ENCODE assay signal across 17 cellular contexts in genomic region chr16:49713770-49714169, GRCh38.
DNase-seq lines count a peak whose midpoint lies in the region; ATAC-seq and TF ChIP-seq lines count a peak whose summit lies in the region.
"Had no signal": no experiment of that assay in that cellular context is flagged by ENCODE, and none has a peak within 500 bp of the region (broad histone marks: within the 10 kb centered on the region; RNA-seq: fewer than 3 reads in every experiment).

No MANE protein-coding gene starts in this region.

- H3K36me3 ChIP-seq in GM23338 (ENCODE audit: insufficient read depth) (no peaks in the 10 kb centered on the region), neuronal stem cell (replicated peaks in 1 of 2; ENCODE audit: control insufficient read depth in 2 of 2, insufficient read depth in 2 of 2, low read length in 2 of 2) (peaks cover 0 to 42% of the 10 kb centered on the region in 2 donors), gastroesophageal sphincter (no peaks in the 10 kb centered on the region), body of pancreas (replicated peaks in 1 of 2; ENCODE audit: insufficient read depth in 1 of 2, low read depth in 2 of 2) (no peaks in the 10 kb centered on the region)
- H3K36me3 ChIP-seq: HAP-1 had no signal

- no peaks in the 10 kb centered on the region for H3K27me3 ChIP-seq in GM23338 (ENCODE audit: insufficient read depth)
- no peaks in the 10 kb centered on the region for H3K27me3 ChIP-seq in neuronal stem cell (ENCODE audit: control insufficient read depth in 3 of 3, insufficient read depth in 3 of 3, low read depth in 1 of 3, low read length in 3 of 3)
- H3K27me3 ChIP-seq in gastroesophageal sphincter = no peaks in the 10 kb centered on the region
- no peaks in the 10 kb centered on the region for H3K27me3 ChIP-seq in body of pancreas

- no peak overlapping the region for H4K91ac ChIP-seq in neuronal stem cell (ENCODE audit: low read depth, low read length, poor library complexity)

- no peak overlapping the region for H2BK12ac ChIP-seq in neuronal stem cell (ENCODE audit: low read length)

- H3K4me1 Mint-ChIP-seq in GM23338 = peaks cover 50% of the 10 kb centered on the region
- peaks cover 55% of the 10 kb centered on the region for H3K4me1 Mint-ChIP-seq in WTC11
- H3K4me1 Mint-ChIP-seq in glutamatergic neuron (ENCODE audit: low read depth, unreplicated experiment) = peaks cover 53% of the 10 kb centered on the region
- H3K4me1 Mint-ChIP-seq: CD4-positive, alpha-beta memory T cell had no signal

- H3K27ac Mint-ChIP-seq in GM23338 (peak overlapping the region; percentile 20; the same call in 1 of the 2 replicates), WTC11 (0 out of 2 replicates have a peak overlapping the region, but pooled peaks have one; percentile 19), glutamatergic neuron (ENCODE audit: unreplicated experiment) (peak overlapping the region; percentile 14)
- H3K27ac Mint-ChIP-seq: CD4-positive, alpha-beta memory T cell had no signal

- H3K9me3 ChIP-seq in neuronal stem cell (replicated peaks in 1 of 2; ENCODE audit: control insufficient read depth in 2 of 2, insufficient read depth in 1 of 2, low read depth in 1 of 2, low read length in 2 of 2) (peaks cover 0 to 4% of the 10 kb centered on the region in 2 donors), gastroesophageal sphincter (no peaks in the 10 kb centered on the region), body of pancreas (no peaks in the 10 kb centered on the region)
- H3K9me3 ChIP-seq: A549, HAP-1 had no signal

- H3K9me3 Mint-ChIP-seq in GM23338 = no peaks in the 10 kb centered on the region
- H3K9me3 Mint-ChIP-seq in WTC11 = no peaks in the 10 kb centered on the region
- H3K9me3 Mint-ChIP-seq in glutamatergic neuron (ENCODE audit: unreplicated experiment) = peaks cover 13% of the 10 kb centered on the region

- intact Hi-C loops in body of pancreas (cut with DNase I) = no loop called here

- peaks cover 21% of the 10 kb centered on the region for H3K4me1 ChIP-seq in GM23338 (ENCODE audit: insufficient read depth)
- peaks cover 15 to 21% of the 10 kb centered on the region in 2 donors for H3K4me1 ChIP-seq in neuronal stem cell (ENCODE audit: control insufficient read depth in 2 of 2, insufficient read depth in 1 of 2, low read depth in 1 of 2, low read length in 2 of 2)
- H3K4me1 ChIP-seq in gastroesophageal sphincter = peaks cover 0 to 17% (median 0%) of the 10 kb centered on the region in 3 donors
- no peaks in the 10 kb centered on the region for H3K4me1 ChIP-seq in body of pancreas
- H3K4me1 ChIP-seq: A549, HAP-1 had no signal

- no peak for TF ChIP-seq POLR2A in gastroesophageal sphincter (IDR thresholded peaks at IDR 0.05)
- TF ChIP-seq POLR2A in body of pancreas (IDR thresholded peaks at IDR 0.05) = no peak

- H3K27me3 Mint-ChIP-seq in GM23338 (ENCODE audit: insufficient read depth, low read depth, poor library complexity) (peaks cover 5% of the 10 kb centered on the region), WTC11 (ENCODE audit: low read depth) (no peaks in the 10 kb centered on the region), glutamatergic neuron (ENCODE audit: unreplicated experiment) (peaks cover 6% of the 10 kb centered on the region)

- H3F3A ChIP-seq in GM23338 (replicated peaks; ENCODE audit: low read depth) = no peaks in the 10 kb centered on the region

- H3K27ac ChIP-seq in GM23338 (ENCODE audit: low read depth) = no peak overlapping the region; the same call in 1 of the 2 replicates
- H3K27ac ChIP-seq in neuronal stem cell (replicated peaks; ENCODE audit: low read length) = no peak overlapping the region
- no peak overlapping the region for H3K27ac ChIP-seq in gastroesophageal sphincter
- no peak overlapping the region for H3K27ac ChIP-seq in body of pancreas
- H3K27ac ChIP-seq: 22Rv1, A549, C4-2B had no signal

- H3K18ac ChIP-seq in neuronal stem cell (ENCODE audit: low read length) = no peak overlapping the region

- H2BK5ac ChIP-seq in neuronal stem cell (ENCODE audit: low read length) = no peak overlapping the region

- no peak overlapping the region for H3K4me2 ChIP-seq in GM23338
- H3K4me2 ChIP-seq in neuronal stem cell (ENCODE audit: insufficient read depth, low read length, poor library complexity, severe bottlenecking) = no peak overlapping the region
- H3K4me2 ChIP-seq: A549 had no signal

- H3K23ac ChIP-seq in neuronal stem cell (ENCODE audit: low read depth, low read length, poor library complexity) = no peak overlapping the region

- H3K9me2 ChIP-seq in GM23338 (ENCODE audit: insufficient read depth) = no peaks in the 10 kb centered on the region

- no CpG with 5 or more reads among the region's 10 CpGs for WGBS in neuronal stem cell (ENCODE audit: extremely low coverage in 2 of 2, insufficient read length in 2 of 2, insufficient replicate concordance in 1 of 2), 2 donors
- 100% methylated on average over 2 of the region's 10 CpGs; no CpG with 5 or more reads in 1 of the 2 donors for WGBS in gastroesophageal sphincter (ENCODE audit: low coverage in 1 of 2), 2 donors
- 80 to 84% methylated on average over 7 to 10 of the region's 10 CpGs for WGBS in body of pancreas, 2 donors

- TF ChIP-seq CTCF in GM23338 (conservative IDR thresholded peaks at IDR 0.05; ENCODE audit: low read depth in 2 of 2) = peak in 1 of 2 experiments; percentile 36; a peak in 1 of 4 replicates
- TF ChIP-seq CTCF in WTC11 (IDR thresholded peaks at IDR 0.05) = no peak
- no peak for TF ChIP-seq CTCF in glutamatergic neuron (IDR thresholded peaks at IDR 0.05; ENCODE audit: partially characterized antibody, unreplicated experiment)
- no peak for TF ChIP-seq CTCF in gastroesophageal sphincter (IDR thresholded peaks at IDR 0.05)
- TF ChIP-seq CTCF in body of pancreas (IDR thresholded peaks at IDR 0.05) = no peak

- peak overlapping the region; percentile 26 for H3K9ac ChIP-seq in neuronal stem cell (ENCODE audit: low read depth, low read length, poor library complexity)

- peak; percentile 39 for ATAC-seq in GM23338
- peak; percentile 42 for ATAC-seq in WTC11
- no peak for ATAC-seq in gastroesophageal sphincter
- no peak for ATAC-seq in GM18502 (IDR thresholded peaks at IDR 0.05; ENCODE audit: poor library complexity, unreplicated experiment)
- no peak for ATAC-seq in body of pancreas
- ATAC-seq: A549 had no signal

- H4K8ac ChIP-seq in neuronal stem cell (ENCODE audit: low read depth, low read length) = no peak overlapping the region

- no peak overlapping the region for H2AK5ac ChIP-seq in neuronal stem cell (ENCODE audit: low read depth, low read length)

- H3K36me3 Mint-ChIP-seq in GM23338 (ENCODE audit: low read depth) (peaks cover 15% of the 10 kb centered on the region; the same call in 2 of the 3 replicates), WTC11 (peaks cover 5% of the 10 kb centered on the region; the same call in 1 of the 2 replicates), glutamatergic neuron (ENCODE audit: unreplicated experiment) (peaks cover 8% of the 10 kb centered on the region)
- H3K36me3 Mint-ChIP-seq: CD4-positive, alpha-beta memory T cell had no signal

- H3K4me3 ChIP-seq in GM23338 (no peak overlapping the region), neuronal stem cell (ENCODE audit: low read length in 2 of 2) (no peak overlapping the region), gastroesophageal sphincter (no peak overlapping the region), body of pancreas (no peak overlapping the region)
- H3K4me3 ChIP-seq: A549, HAP-1 had no signal

- peak; percentile 25 for DNase-seq in GM23338 (ENCODE audit: low spot score)
- no peak for DNase-seq in WTC11 (ENCODE audit: low spot score)
- DNase-seq in glutamatergic neuron = no peak
- DNase-seq in neuronal stem cell (ENCODE audit: low spot score) = no peak
- no peak for DNase-seq in body of pancreas
- DNase-seq: AML-193; CD4-positive, alpha-beta memory T cell; DMS153; DMS79; GDM1; GOT3 had no signal

- no peaks in the 10 kb centered on the region; the same call in 1 of the 2 replicates for H4K20me1 ChIP-seq in GM23338 (replicated peaks; ENCODE audit: insufficient read depth)

- H3K4me3 Mint-ChIP-seq in GM23338 (no peak overlapping the region; the same call in 2 of the 3 replicates), WTC11 (no peak overlapping the region), glutamatergic neuron (ENCODE audit: unreplicated experiment) (peak overlapping the region; percentile 28)
- H3K4me3 Mint-ChIP-seq: CD4-positive, alpha-beta memory T cell had no signal

- H2AFZ ChIP-seq in GM23338 (no peak overlapping the region), neuronal stem cell (ENCODE audit: low read length) (no peak overlapping the region)

- H2BK120ac ChIP-seq in neuronal stem cell (ENCODE audit: low read depth, low read length) = no peak overlapping the region

- POLR2A ChIA-PET in WTC11 (lab: Charles Lee) = interaction anchor here (0.7 kb wide), 1 partner anchor 160 kb away, joined by 4 read pairs; no protein-coding TSS in a partner anchor

- no peak overlapping the region for H3K4ac ChIP-seq in neuronal stem cell (ENCODE audit: low read length)

- no peak overlapping the region for H2BK15ac ChIP-seq in neuronal stem cell (ENCODE audit: low read length)

- peaks cover 3% of the 10 kb centered on the region for H3K79me1 ChIP-seq in neuronal stem cell (ENCODE audit: low read depth, low read length)

- CTCF ChIA-PET in WTC11 (lab: Charles Lee) = interaction anchor here (1.0 kb wide), 1 partner anchor 144 kb away, joined by 5 read pairs; no protein-coding TSS in a partner anchor

- no peak overlapping the region for H3K14ac ChIP-seq in neuronal stem cell (ENCODE audit: low read length)

- peaks cover 14% of the 10 kb centered on the region for H3K79me2 ChIP-seq in GM23338 (replicated peaks; ENCODE audit: insufficient read depth)

- no peak for TF ChIP-seq EP300 in gastroesophageal sphincter (IDR thresholded peaks at IDR 0.05)

TF ChIP-seq in GM23338, 12 proteins besides CTCF, POLR2A, EP300 and RAD21 (continues in another document):
- TF ChIP-seq EZH2phosphoT487 (IDR thresholded peaks at IDR 0.05; ENCODE audit: unreplicated experiment) = no peak

TF ChIP-seq in WTC11, 78 proteins besides CTCF, POLR2A, EP300 and RAD21 (continues in another document):
- TF ChIP-seq CREM (CRISPR knock-in tag; IDR thresholded peaks at IDR 0.05) = no peak
- TF ChIP-seq CBFB (CRISPR knock-in tag; IDR thresholded peaks at IDR 0.05; ENCODE audit: low read depth) = no peak
- no peak for TF ChIP-seq GABPB1 (CRISPR knock-in tag; IDR thresholded peaks at IDR 0.05)
- no peak for TF ChIP-seq TCF7 (CRISPR knock-in tag; IDR thresholded peaks at IDR 0.05; ENCODE audit: low read depth)
- TF ChIP-seq ZNF138 (CRISPR knock-in tag; conservative IDR thresholded peaks at IDR 0.05) = no peak
- no peak for TF ChIP-seq ZNF423 (CRISPR knock-in tag; IDR thresholded peaks at IDR 0.05)
- TF ChIP-seq ELF4 (CRISPR knock-in tag; IDR thresholded peaks at IDR 0.05; ENCODE audit: low read depth) = no peak
- no peak for TF ChIP-seq JUN (CRISPR knock-in tag; IDR thresholded peaks at IDR 0.05)
- no peak for TF ChIP-seq OVOL2 (CRISPR knock-in tag; IDR thresholded peaks at IDR 0.05; ENCODE audit: borderline replicate concordance)

Comparison
In these comparisons a context has a peak if more than half of its experiments do, and no peak if none do; other contexts are left out.
1. ATAC-seq: peak in GM23338 (single experiment) and WTC11 (single experiment); none in gastroesophageal sphincter (single experiment), GM18502 (single experiment) and body of pancreas (single experiment).
2. Peak in every context shown above with its lines, with median percentiles within 50 percentile points of each other: H3K27ac Mint-ChIP-seq.